Comparison of ENCODE assay signal across 8 cellular contexts in genomic region chr19:57747472-57747807, GRCh38. TPM values are rescaled to one million over a fixed set of nuclear protein-coding genes. Genes with fewer than 3 reads are reported as not detected.
DNase-seq lines count a peak whose midpoint lies in the region; ATAC-seq, FAIRE-seq and TF ChIP-seq lines count a peak whose summit lies in the region.

No MANE protein-coding gene starts in this region.

- peaks cover 15 to 37% (median 28%) of the 10 kb centered on the region in 4 donors for H3K36me3 ChIP-seq in sigmoid colon

- peak; percentile 31 for FAIRE-seq in GM12891 (lab: Jason Lieb, UNC)

- peaks cover 51% of the 10 kb centered on the region for H3K36me3 Mint-ChIP-seq in T-cell

- CTCF ChIA-PET in T-cell (lab: Charles Lee), result no interaction called here

- no peak for TF ChIP-seq POLR2A in GM12891 (IDR thresholded peaks at IDR 0.05; ENCODE audit: low read depth, low read length)
- no peak for TF ChIP-seq POLR2A in sigmoid colon (IDR thresholded peaks at IDR 0.05)

- TF ChIP-seq CTCF in foreskin fibroblast (IDR thresholded peaks at IDR 0.05; ENCODE audit: low read depth, low read length), result no peak
- no peak for TF ChIP-seq CTCF in sigmoid colon (IDR thresholded peaks at IDR 0.05)

- no peaks in the 10 kb centered on the region for H3K27me3 Mint-ChIP-seq in T-cell

- POLR2A ChIA-PET in T-cell (lab: Charles Lee), result interaction anchor here (0.7 to 1.5 kb wide), 2 partner anchors 63 to 169 kb away, joined by 3 to 5 read pairs; partner anchors contain the start of gene ZNF417 (in 1 of the 2)

- 50 to 64% methylated on average over 6 of the region's 6 CpGs for WGBS in sigmoid colon, 2 donors

- intact Hi-C loops in sigmoid colon (cut with DNase I), result loop anchor here (2.0 to 5.0 kb wide), 2 partner anchors 21 to 70 kb away; partner anchors contain the start of gene ZNF586

- ATAC-seq in T-cell (replicated peaks in 1 of 4), result no peak

- DNase-seq in GM12891 (ENCODE audit: insufficient read length, low spot score) (no peak), T-cell (no peak), foreskin fibroblast (peak in 1 of 2 donors; percentile 10), sigmoid colon (no peak), NCI-H526 (lab: John Stamatoyannopoulos, UW) (no peak), DMS153 (lab: John Stamatoyannopoulos, UW) (no peak), NCI-H524 (lab: John Stamatoyannopoulos, UW) (no peak)
- no peak for DNase-seq in stimulated activated CD4-positive, alpha-beta T cell treated with anti-CD3 and anti-CD28 coated beads, Interleukin-4, amount 100 ng/mL, for 4 hours

- H3K4me3 Mint-ChIP-seq in T-cell, result peak overlapping the region; percentile 89 to 100 (median 91)

- H3K4me3 ChIP-seq in foreskin fibroblast (ENCODE audit: low read depth in 1 of 2, low read length in 2 of 2), result peak overlapping the region; percentile 67 to 95
- H3K4me3 ChIP-seq in sigmoid colon, result peak overlapping the region; percentile 67 to 91 (median 78)

- peaks cover 24 to 44% (median 35%) of the 10 kb centered on the region in 3 donors for H3K9me3 Mint-ChIP-seq in T-cell

- H3K4me1 ChIP-seq in sigmoid colon, result peaks cover 0 to 26% (median 22%) of the 10 kb centered on the region in 4 donors

- peaks cover 0 to 20% (median 15%) of the 10 kb centered on the region in 4 donors for H3K9me3 ChIP-seq in sigmoid colon

- no peak for TF ChIP-seq EP300 in sigmoid colon (IDR thresholded peaks at IDR 0.05)

- H3K27me3 ChIP-seq in sigmoid colon, result no peaks in the 10 kb centered on the region

- H3K4me1 Mint-ChIP-seq in T-cell, result peaks cover 28 to 44% (median 29%) of the 10 kb centered on the region in 3 donors

- peak overlapping the region in 3 of 4 donors; percentile 82 to 89 (median 84) for H3K27ac ChIP-seq in sigmoid colon

- H3K27ac Mint-ChIP-seq in T-cell, result peak overlapping the region; percentile 48 to 92

TF ChIP-seq in GM12891, 5 proteins besides CTCF, POLR2A, EP300 and RAD21:
- TF ChIP-seq POU2F2 (IDR thresholded peaks at IDR 0.05; ENCODE audit: low read depth, low read length) (no peak), PAX5 (IDR thresholded peaks at IDR 0.05; ENCODE audit: insufficient read depth, low read length, severe bottlenecking) (no peak), POLR2AphosphoS5 (IDR thresholded peaks at IDR 0.05; ENCODE audit: low read depth, low read length) (no peak), TAF1 (IDR thresholded peaks at IDR 0.05; ENCODE audit: low read depth, low read length) (no peak), SPI1 (IDR thresholded peaks at IDR 0.05; ENCODE audit: low read depth, low read length) (no peak)

RNA-seq across cellular contexts. Expression of gene ZNF776, which starts 0.8 kb away (rescaled TPM):
- polyA plus RNA-seq in GM12891 (2012; ENCODE audit: low read depth, missing spikeins), result 8.2 TPM
- 10 to 100 TPM; 14.3 to 36.5 (median 26.9) TPM for total RNA-seq in T-cell
- 10 to 100 TPM in 3 of 4 donors, 1 to 10 TPM in 1; 8.3 to 12.5 (median 11.5) TPM for total RNA-seq in sigmoid colon
- 1 to 10 TPM; 2.1 to 7.6 (median 6.6) TPM for polyA plus RNA-seq in sigmoid colon

RNA-seq across cellular contexts. Expression of gene ZNF671, which starts 20.0 kb away (rescaled TPM):
- polyA plus RNA-seq in GM12891 (2012; ENCODE audit: low read depth, missing spikeins), result 6.3 TPM
- total RNA-seq in T-cell (10 to 100 TPM; 15.2 to 32.8 (median 30.4) TPM), sigmoid colon (10 to 100 TPM; 10.5 to 14.6 (median 13.5) TPM)
- polyA plus RNA-seq in sigmoid colon, result 1 to 10 TPM in 1 of 3 donors, under 1 TPM in 2; 0.60 to 5.2 (median 0.69) TPM

RNA-seq across cellular contexts. Expression of gene ZNF586, which starts 22.0 kb away (rescaled TPM):
- polyA plus RNA-seq in GM12891 (2012; ENCODE audit: low read depth, missing spikeins), result 12.4 TPM
- total RNA-seq in T-cell (10 to 100 TPM; 34.0 to 46.9 (median 40.1) TPM), sigmoid colon (10 to 100 TPM; 14.7 to 17.3 (median 15.6) TPM)
- polyA plus RNA-seq in sigmoid colon, result 10 to 100 TPM in 1 of 3 donors, 1 to 10 TPM in 2; 4.8 to 10.7 (median 6.2) TPM

RNA-seq across cellular contexts. Expression of gene ZNF154, which starts 38.4 kb away (rescaled TPM):
- 2.2 TPM for polyA plus RNA-seq in GM12891 (2012; ENCODE audit: low read depth, missing spikeins)
- total RNA-seq in T-cell, result 10 to 100 TPM in 2 of 5 donors, 1 to 10 TPM in 3; 6.3 to 16.2 (median 7.7) TPM
- total RNA-seq in sigmoid colon, result 1 to 10 TPM; 6.1 to 8.4 (median 7.7) TPM
- polyA plus RNA-seq in sigmoid colon, result 1 to 10 TPM in 1 of 3 donors, under 1 TPM in 1, not detected in 1; under 0.01 to 3.5 TPM
